ENCODE assay signal across 28 cellular contexts in genomic region chr19:5727453-5728050, GRCh38. TPM values are rescaled to one million over a fixed set of nuclear protein-coding genes. Genes with fewer than 3 reads are reported as not detected.
"Had no signal": no experiment of that assay in that cellular context is flagged by ENCODE, and none has a peak within 500 bp of the region (broad histone marks: within the 10 kb centered on the region; RNA-seq: fewer than 3 reads in every experiment).

No MANE protein-coding gene starts in this region.

- DNase-seq: stimulated activated CD4-positive, alpha-beta T cell treated with anti-CD3 and anti-CD28 coated beads, Interleukin-2, amount 100 ng/mL, for 48 hours; stimulated activated CD4-positive, alpha-beta T cell treated with anti-CD3 and anti-CD28 coated beads, Interleukin-4, amount 100 ng/mL, for 1 hour; stimulated activated CD4-positive, alpha-beta T cell treated with anti-CD3 and anti-CD28 coated beads, Interleukin-4, amount 100 ng/mL, for 24 hours; stimulated activated CD4-positive, alpha-beta T cell treated with anti-CD3 and anti-CD28 coated beads, Interleukin-4, amount 100 ng/mL, for 4 hours; stimulated activated CD8-positive, alpha-beta memory T cell treated with anti-CD3 and anti-CD28 coated beads, Interleukin-4, amount 100 ng/mL, for 48 hours; stimulated activated naive B cell treated with anti-CD40 and anti-IgM and Interleukin-4, amounts not matched to agents 10 μg/mL and 1 μg/mL and 100 μg/mL, for 72 hours; stimulated activated naive CD4-positive, alpha-beta T cell; stimulated activated naive CD4-positive, alpha-beta T cell treated with Interleukin-2 at 50 U/mL for 16 hours; stimulated activated naive CD8-positive, alpha-beta T cell treated with anti-CD3 and anti-CD28 coated beads, Interleukin-15, amount 100 ng/mL, for 72 hours; stimulated activated naive CD8-positive, alpha-beta T cell treated with anti-CD3 and anti-CD28 coated beads, Interleukin-15, Interleukin-2, amounts not matched to agents 100 U/mL and 50 U/mL, for 24 hours; stomach; substantia nigra; testis; thyroid gland; tibial artery; transverse colon; upper lobe of left lung; upper lobe of right lung; uterus had no signal

- H3K27me3 Mint-ChIP-seq: stimulated activated naive CD8-positive, alpha-beta T cell treated with anti-CD3 and anti-CD28 coated beads, Interleukin-15, Interleukin-2, amounts not matched to agents 100 ng/mL and 50 ng/mL, for 24 hours had no signal

- H3K27ac ChIP-seq: stomach, suprapubic skin, testis, thoracic aorta, thyroid gland, tibial artery, tibial nerve, transverse colon, upper lobe of left lung, upper lobe of right lung, uterus, vagina had no signal

- H3K9me3 ChIP-seq: suprapubic skin, testis, thyroid gland, vagina had no signal

- H3K9me3 Mint-ChIP-seq: stimulated activated effector memory CD8-positive, alpha-beta T cell treated with anti-CD3 and anti-CD28 coated beads, Interleukin-12 subunit alpha, Interleukin-12 subunit beta, amount 100 ng/mL, for 72 hours; stimulated activated naive B cell treated with anti-CD40 and anti-IgM and Interleukin-4, amounts not matched to agents 10 μg/mL and 1 μg/mL and 100 μg/mL, for 72 hours; stimulated activated naive CD8-positive, alpha-beta T cell treated with anti-CD3 and anti-CD28 coated beads, Interleukin-15, amount 100 ng/mL, for 72 hours; stimulated activated naive CD8-positive, alpha-beta T cell treated with anti-CD3 and anti-CD28 coated beads, Interleukin-15, Interleukin-2, amounts not matched to agents 100 ng/mL and 50 ng/mL, for 24 hours; type B pancreatic cell had no signal

- ATAC-seq: stimulated activated effector memory CD8-positive, alpha-beta T cell treated with anti-CD3 and anti-CD28 coated beads, Interleukin-12 subunit alpha, Interleukin-12 subunit beta, amount 100 ng/mL, for 72 hours; stimulated activated memory B cell treated with anti-CD40 and anti-IgM and Interleukin-4, amounts not matched to agents 10 μg/mL and 1 μg/mL and 100 μg/mL, for 72 hours; stimulated activated naive B cell treated with anti-CD40 and anti-IgM and Interleukin-4, amounts not matched to agents 10 μg/mL and 1 μg/mL and 100 μg/mL, for 72 hours; stimulated activated naive CD8-positive, alpha-beta T cell treated with anti-CD3 and anti-CD28 coated beads, Interleukin-15, amount 100 ng/mL, for 72 hours; stimulated activated naive CD8-positive, alpha-beta T cell treated with anti-CD3 and anti-CD28 coated beads, Interleukin-15, Interleukin-2, amounts not matched to agents 100 U/mL and 50 U/mL, for 24 hours; upper lobe of right lung had no signal

- H3K4me1 Mint-ChIP-seq: stimulated activated effector memory CD8-positive, alpha-beta T cell treated with anti-CD3 and anti-CD28 coated beads, Interleukin-12 subunit alpha, Interleukin-12 subunit beta, amount 100 ng/mL, for 72 hours; stimulated activated memory B cell treated with anti-CD40 and anti-IgM and Interleukin-4, amounts not matched to agents 10 μg/mL and 1 μg/mL and 100 μg/mL, for 72 hours; stimulated activated naive B cell treated with anti-CD40 and anti-IgM and Interleukin-4, amounts not matched to agents 10 μg/mL and 1 μg/mL and 100 μg/mL, for 72 hours; stimulated activated naive CD8-positive, alpha-beta T cell treated with anti-CD3 and anti-CD28 coated beads, Interleukin-15, amount 100 ng/mL, for 72 hours had no signal

- H3K4me1 ChIP-seq: stomach, suprapubic skin, testis, thyroid gland, tibial artery, tibial nerve, transverse colon, upper lobe of left lung, upper lobe of right lung, uterus, vagina had no signal

- H3K27ac Mint-ChIP-seq: stimulated activated effector memory CD8-positive, alpha-beta T cell treated with anti-CD3 and anti-CD28 coated beads, Interleukin-12 subunit alpha, Interleukin-12 subunit beta, amount 100 ng/mL, for 72 hours; stimulated activated memory B cell treated with anti-CD40 and anti-IgM and Interleukin-4, amounts not matched to agents 10 μg/mL and 1 μg/mL and 100 μg/mL, for 72 hours; stimulated activated naive B cell treated with anti-CD40 and anti-IgM and Interleukin-4, amounts not matched to agents 10 μg/mL and 1 μg/mL and 100 μg/mL, for 72 hours; stimulated activated naive CD8-positive, alpha-beta T cell treated with anti-CD3 and anti-CD28 coated beads, Interleukin-15, Interleukin-2, amounts not matched to agents 100 ng/mL and 50 ng/mL, for 24 hours; type B pancreatic cell had no signal

- H3K36me3 ChIP-seq: stomach, suprapubic skin, thoracic aorta, thyroid gland, tibial artery, tibial nerve, transverse colon, upper lobe of left lung, upper lobe of right lung, uterus, vagina had no signal

- H3K27me3 ChIP-seq: stomach, suprapubic skin, testis, thyroid gland, tibial artery, tibial nerve, transverse colon, upper lobe of left lung, upper lobe of right lung, uterus, vagina had no signal

- H3K4me3 Mint-ChIP-seq: stimulated activated effector memory CD8-positive, alpha-beta T cell treated with anti-CD3 and anti-CD28 coated beads, Interleukin-12 subunit alpha, Interleukin-12 subunit beta, amount 100 ng/mL, for 72 hours; stimulated activated memory B cell treated with anti-CD40 and anti-IgM and Interleukin-4, amounts not matched to agents 10 μg/mL and 1 μg/mL and 100 μg/mL, for 72 hours; stimulated activated naive B cell treated with anti-CD40 and anti-IgM and Interleukin-4, amounts not matched to agents 10 μg/mL and 1 μg/mL and 100 μg/mL, for 72 hours; stimulated activated naive CD8-positive, alpha-beta T cell treated with anti-CD3 and anti-CD28 coated beads, Interleukin-15, amount 100 ng/mL, for 72 hours; stimulated activated naive CD8-positive, alpha-beta T cell treated with anti-CD3 and anti-CD28 coated beads, Interleukin-15, Interleukin-2, amounts not matched to agents 100 ng/mL and 50 ng/mL, for 24 hours; type B pancreatic cell had no signal

- H3K4me3 ChIP-seq: stomach, suprapubic skin, testis, thoracic aorta, thyroid gland, tibial artery, tibial nerve, transverse colon, upper lobe of left lung, upper lobe of right lung, uterus, vagina had no signal

- H3K36me3 Mint-ChIP-seq: stimulated activated effector memory CD8-positive, alpha-beta T cell treated with anti-CD3 and anti-CD28 coated beads, Interleukin-12 subunit alpha, Interleukin-12 subunit beta, amount 100 ng/mL, for 72 hours; stimulated activated memory B cell treated with anti-CD40 and anti-IgM and Interleukin-4, amounts not matched to agents 10 μg/mL and 1 μg/mL and 100 μg/mL, for 72 hours; stimulated activated naive B cell treated with anti-CD40 and anti-IgM and Interleukin-4, amounts not matched to agents 10 μg/mL and 1 μg/mL and 100 μg/mL, for 72 hours; type B pancreatic cell had no signal

RNA-seq across cellular contexts. Expression of gene CATSPERD, which starts 7.1 kb away (rescaled TPM):
- polyA plus RNA-seq: stomach, urinary bladder had no signal
